8 cellular contexts compared by ENCODE assay signal in the genomic region with DNA sequence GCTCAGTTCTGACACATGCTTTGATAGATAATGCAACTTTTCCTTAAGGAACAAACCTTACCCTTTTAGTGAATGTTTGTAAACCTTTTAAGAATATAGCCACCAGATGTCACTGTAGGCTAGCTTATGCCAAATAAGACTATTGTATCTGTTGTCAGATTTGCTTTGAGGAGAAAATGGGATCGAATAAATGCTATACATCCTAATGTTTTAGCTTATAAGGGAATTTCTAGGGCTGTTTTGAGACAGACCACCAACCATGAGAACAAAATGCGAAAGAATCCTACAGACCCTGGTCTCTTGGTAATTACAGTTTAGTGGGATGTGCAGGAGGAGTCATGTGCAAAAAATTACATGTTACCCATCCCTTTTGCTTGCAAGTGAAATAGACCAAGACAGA.
DNase-seq lines count a peak whose midpoint lies in the region; ATAC-seq, FAIRE-seq and TF ChIP-seq lines count a peak whose summit lies in the region.

No MANE protein-coding gene starts in this region.

- H3K27ac ChIP-seq in fibroblast of lung (ENCODE audit: insufficient read depth, low read length) (no peak overlapping the region), prostate gland (no peak overlapping the region)

- H3K36me3 ChIP-seq in fibroblast of lung (ENCODE audit: control insufficient read depth, insufficient read depth, low read length) (no peaks in the 10 kb centered on the region), prostate gland (no peaks in the 10 kb centered on the region)

- no peak overlapping the region for H3K4me2 ChIP-seq in fibroblast of lung (ENCODE audit: extremely low read depth, insufficient read depth, low read length)

- H3K27me3 ChIP-seq in fibroblast of lung (ENCODE audit: control insufficient read depth, insufficient read depth, low read length) (no peaks in the 10 kb centered on the region), prostate gland (replicated peaks; ENCODE audit: insufficient read depth) (no peaks in the 10 kb centered on the region)

- intact Hi-C loops in prostate gland (cut with DNase I): loop anchor here (2.0 kb wide), 1 partner anchor 1432 kb away; no protein-coding TSS in a partner anchor

- H3K79me2 ChIP-seq in fibroblast of lung (ENCODE audit: control insufficient read depth, insufficient read depth, low read length): no peaks in the 10 kb centered on the region

- H3K9ac ChIP-seq in fibroblast of lung (ENCODE audit: insufficient read depth, low read length): no peak overlapping the region

- H4K20me1 ChIP-seq in fibroblast of lung (ENCODE audit: control insufficient read depth, extremely low read depth, insufficient read depth, low read length): no peaks in the 10 kb centered on the region

- H3K4me3 ChIP-seq in fibroblast of lung (replicated peaks in 1 of 4; ENCODE audit: control extremely low read depth in 1 of 4, insufficient read depth in 1 of 4, low read depth in 3 of 4, low read length in 4 of 4) (no peak overlapping the region), prostate gland (no peak overlapping the region)

- TF ChIP-seq EP300 in Ishikawa (IDR thresholded peaks at IDR 0.05; ENCODE audit: borderline replicate concordance): no peak

- TF ChIP-seq POLR2A in prostate gland (IDR thresholded peaks at IDR 0.05): no peak

- no peak overlapping the region for H3K4me3 Mint-ChIP-seq in stimulated activated naive CD8-positive, alpha-beta T cell treated with anti-CD3 and anti-CD28 coated beads, Interleukin-15, amount 100 ng/mL, for 72 hours

- in situ Hi-C loops in G401 (cut with HindIII; ENCODE audit: low sequenced_read_pairs): no loop called here

- H3K27ac Mint-ChIP-seq in stimulated activated naive CD8-positive, alpha-beta T cell treated with anti-CD3 and anti-CD28 coated beads, Interleukin-15, amount 100 ng/mL, for 72 hours: no peak overlapping the region

- H3K27me3 Mint-ChIP-seq in stimulated activated naive CD8-positive, alpha-beta T cell treated with anti-CD3 and anti-CD28 coated beads, Interleukin-15, amount 100 ng/mL, for 72 hours: peaks cover 17% of the 10 kb centered on the region

- H3K9me3 ChIP-seq in fibroblast of lung (ENCODE audit: control insufficient read depth, insufficient read depth, low read depth, low read length) (no peaks in the 10 kb centered on the region), prostate gland (no peaks in the 10 kb centered on the region)

- H3K4me1 Mint-ChIP-seq in stimulated activated naive CD8-positive, alpha-beta T cell treated with anti-CD3 and anti-CD28 coated beads, Interleukin-15, amount 100 ng/mL, for 72 hours: peaks cover 8% of the 10 kb centered on the region

- no peak for ATAC-seq in stimulated activated naive CD8-positive, alpha-beta T cell treated with anti-CD3 and anti-CD28 coated beads, Interleukin-15, amount 100 ng/mL, for 72 hours

- H3K4me1 ChIP-seq in fibroblast of lung (ENCODE audit: control insufficient read depth, extremely low read depth, insufficient read depth, low read length) (no peaks in the 10 kb centered on the region), prostate gland (replicated peaks) (no peaks in the 10 kb centered on the region)

- no peak overlapping the region for H2AFZ ChIP-seq in fibroblast of lung (ENCODE audit: low read length)

- no peak for FAIRE-seq in RCC 7860 (lab: Jason Lieb, UNC)

- WGBS in prostate gland: 50% methylated on average over 2 of the region's 2 CpGs

- TF ChIP-seq RAD21 in Ishikawa (IDR thresholded peaks at IDR 0.05; ENCODE audit: low read depth): peak; percentile 71

- DNase-seq in G401 (ENCODE audit: low spot score) (peak; percentile 80), RCC 7860 (ENCODE audit: low spot score) (peak; percentile 7), fibroblast of lung (ENCODE audit: low read depth in 2 of 2) (peak; percentile 39 to 76), prostate gland (ENCODE audit: low spot score) (no peak)
- no peak for DNase-seq in activated CD8-positive, alpha-beta memory T cell treated with anti-CD3 and anti-CD28 coated beads, Interleukin-2, amount 50 U/mL, for 48 hours
- DNase-seq in stimulated activated CD4-positive, alpha-beta T cell treated with anti-CD3 and anti-CD28 coated beads, Interleukin-2, amount 100 ng/mL, for 24 hours: no peak
- no peak for DNase-seq in stimulated activated naive CD8-positive, alpha-beta T cell treated with anti-CD3 and anti-CD28 coated beads, Interleukin-15, amount 100 ng/mL, for 72 hours

- TF ChIP-seq CTCF in fibroblast of lung (conservative IDR thresholded peaks at IDR 0.05 in 1 of 2, IDR thresholded peaks at IDR 0.05 in 1 of 2; ENCODE audit: low read depth in 1 of 2, low read length in 2 of 2) (peak; percentile 26 to 45), prostate gland (IDR thresholded peaks at IDR 0.05) (peak in 3 of 4 experiments; percentile 45 to 55 (median 52))

- no peaks in the 10 kb centered on the region for H3K9me3 Mint-ChIP-seq in stimulated activated naive CD8-positive, alpha-beta T cell treated with anti-CD3 and anti-CD28 coated beads, Interleukin-15, amount 100 ng/mL, for 72 hours

TF ChIP-seq in Ishikawa, 13 proteins besides CTCF, POLR2A, EP300 and RAD21:
- TF ChIP-seq TCF12 (IDR thresholded peaks at IDR 0.05; ENCODE audit: low read depth) (no peak), TAF1 (IDR thresholded peaks at IDR 0.05; ENCODE audit: low read depth) (no peak), CEBPB (IDR thresholded peaks at IDR 0.05) (no peak), NFIC (IDR thresholded peaks at IDR 0.05) (no peak), USF1 (IDR thresholded peaks at IDR 0.05) (no peak), YY1 (IDR thresholded peaks at IDR 0.05; ENCODE audit: low read depth) (no peak), CREB1 (IDR thresholded peaks at IDR 0.05; ENCODE audit: low read depth) (no peak), ZBTB7A (IDR thresholded peaks at IDR 0.05; ENCODE audit: low read depth) (no peak), REST (IDR thresholded peaks at IDR 0.05; ENCODE audit: low read depth) (no peak), MAX (IDR thresholded peaks at IDR 0.05) (no peak), FOXM1 (IDR thresholded peaks at IDR 0.05; ENCODE audit: borderline replicate concordance, low read depth) (no peak)
TF ChIP-seq in Ishikawa: peak in this region for 0.

Comparison
In these comparisons a context has a peak if more than half of its experiments do, and no peak if none do; other contexts are left out.
1. DNase-seq: peak in G401 (single experiment), RCC 7860 (single experiment) and fibroblast of lung (2 of 2); none in prostate gland (single experiment), activated CD8-positive, alpha-beta memory T cell treated with anti-CD3 and anti-CD28 coated beads, Interleukin-2, amount 50 U/mL, for 48 hours (single experiment), stimulated activated CD4-positive, alpha-beta T cell treated with anti-CD3 and anti-CD28 coated beads, Interleukin-2, amount 100 ng/mL, for 24 hours (0 of 2) and stimulated activated naive CD8-positive, alpha-beta T cell treated with anti-CD3 and anti-CD28 coated beads, Interleukin-15, amount 100 ng/mL, for 72 hours (0 of 2).